Comparison of ENCODE assay signal across 14 cellular contexts in genomic region chr11:12409621-12410005, GRCh38. TPM values are rescaled to one million over a fixed set of nuclear protein-coding genes. Genes with fewer than 3 reads are reported as not detected.
DNase-seq lines count a peak whose midpoint lies in the region; ATAC-seq and TF ChIP-seq lines count a peak whose summit lies in the region.
"Had no signal": no experiment of that assay in that cellular context is flagged by ENCODE, and none has a peak within 500 bp of the region (broad histone marks: within the 10 kb centered on the region; RNA-seq: fewer than 3 reads in every experiment).

No MANE protein-coding gene starts in this region.

- peak overlapping the region; percentile 54 for H3K27ac ChIP-seq in colonic mucosa
- H3K27ac ChIP-seq in lower lobe of right lung = peak overlapping the region; percentile 38
- peak overlapping the region in 5 of 8 donors; percentile 27 to 69 (median 61) for H3K27ac ChIP-seq in spleen
- H3K27ac ChIP-seq: VCaP had no signal

- no peaks in the 10 kb centered on the region for H3K36me3 Mint-ChIP-seq in glutamatergic neuron (ENCODE audit: unreplicated experiment)

- H3K36me3 ChIP-seq in colonic mucosa (no peaks in the 10 kb centered on the region), lower lobe of right lung (no peaks in the 10 kb centered on the region), spleen (no peaks in the 10 kb centered on the region)

- no peak overlapping the region for H3K9ac ChIP-seq in colonic mucosa (ENCODE audit: low read depth in 2 of 2, low read length in 2 of 2)

- ATAC-seq in lower lobe of right lung (no peak), GM21528 (IDR thresholded peaks at IDR 0.05; ENCODE audit: low FRiP score, unreplicated experiment) (no peak)
- ATAC-seq: activated CD8-positive, alpha-beta T cell treated with anti-CD3 and anti-CD28 coated beads, Interleukin-2, amount 10 ng/mL, durations not matched to agents 7 days and 5 days; stimulated activated naive CD8-positive, alpha-beta T cell treated with anti-CD3 and anti-CD28 coated beads, Interleukin-15, amount 100 ng/mL, for 72 hours had no signal

- H3K27ac Mint-ChIP-seq in glutamatergic neuron (ENCODE audit: unreplicated experiment) = no peak overlapping the region
- H3K27ac Mint-ChIP-seq: activated CD8-positive, alpha-beta T cell treated with anti-CD3 and anti-CD28 coated beads, Interleukin-2, amount 10 ng/mL, durations not matched to agents 7 days and 5 days; stimulated activated naive CD8-positive, alpha-beta T cell treated with anti-CD3 and anti-CD28 coated beads, Interleukin-15, amount 100 ng/mL, for 72 hours had no signal

- no peak for TF ChIP-seq POLR2A in spleen (IDR thresholded peaks at IDR 0.05)

- H3K27me3 ChIP-seq in colonic mucosa (no peaks in the 10 kb centered on the region), lower lobe of right lung (ENCODE audit: low read depth) (no peaks in the 10 kb centered on the region), spleen (replicated peaks in 1 of 7) (no peaks in the 10 kb centered on the region)

- intact Hi-C loops in colonic mucosa (cut with DNase I) (loop anchor here (10.0 kb wide), 2 partner anchors 255 to 485 kb away; no protein-coding TSS in a partner anchor), lower lobe of right lung (cut with DNase I) (loop anchor here (5.0 kb wide), 1 partner anchor 483 kb away; no protein-coding TSS in a partner anchor), spleen (cut with DNase I; ENCODE audit: low total_unique reads) (loop anchor here (5.0 kb wide), 1 partner anchor 483 kb away; no protein-coding TSS in a partner anchor)

- TF ChIP-seq CTCF in colonic mucosa (IDR thresholded peaks at IDR 0.05) (no peak), lower lobe of right lung (IDR thresholded peaks at IDR 0.05) (no peak), spleen (IDR thresholded peaks at IDR 0.05 in 8 of 11, conservative IDR thresholded peaks at IDR 0.05 in 3 of 11) (no peak), glutamatergic neuron (IDR thresholded peaks at IDR 0.05; ENCODE audit: partially characterized antibody, unreplicated experiment) (no peak)

- DNase-seq in GM04503 (ENCODE audit: low read depth) = peak; percentile 43
- DNase-seq in colonic mucosa = no peak
- no peak for DNase-seq in lower lobe of right lung
- DNase-seq in spleen = no peak
- DNase-seq in foreskin melanocyte = no peak
- DNase-seq in activated CD4-positive, alpha-beta T cell treated with anti-CD3 and anti-CD28 coated beads for 1 hour = no peak
- no peak for DNase-seq in glutamatergic neuron
- DNase-seq: activated CD8-positive, alpha-beta T cell treated with anti-CD3 and anti-CD28 coated beads, Interleukin-2, amount 10 ng/mL, durations not matched to agents 7 days and 5 days; cortex of kidney; GF-D8; NCI-H2029 treated with DMSO at 0.1 percent for 48 hours; stimulated activated naive CD8-positive, alpha-beta T cell treated with anti-CD3 and anti-CD28 coated beads, Interleukin-15, amount 100 ng/mL, for 72 hours had no signal

- no peak overlapping the region for H3K4me3 ChIP-seq in colonic mucosa
- H3K4me3 ChIP-seq in lower lobe of right lung = no peak overlapping the region
- no peak overlapping the region for H3K4me3 ChIP-seq in spleen

- 50 to 73% (median 69%) methylated on average over 3 of the region's 3 CpGs for WGBS in spleen, 5 donors

- H3K9me3 Mint-ChIP-seq in glutamatergic neuron (ENCODE audit: unreplicated experiment) = peaks cover 2% of the 10 kb centered on the region
- H3K9me3 Mint-ChIP-seq: stimulated activated naive CD8-positive, alpha-beta T cell treated with anti-CD3 and anti-CD28 coated beads, Interleukin-15, amount 100 ng/mL, for 72 hours had no signal

- H3K4me1 Mint-ChIP-seq in glutamatergic neuron (ENCODE audit: low read depth, unreplicated experiment) = peaks cover 20% of the 10 kb centered on the region
- H3K4me1 Mint-ChIP-seq: stimulated activated naive CD8-positive, alpha-beta T cell treated with anti-CD3 and anti-CD28 coated beads, Interleukin-15, amount 100 ng/mL, for 72 hours had no signal

- H3K4me3 Mint-ChIP-seq in glutamatergic neuron (ENCODE audit: unreplicated experiment) = no peak overlapping the region
- H3K4me3 Mint-ChIP-seq: activated CD8-positive, alpha-beta T cell treated with anti-CD3 and anti-CD28 coated beads, Interleukin-2, amount 10 ng/mL, durations not matched to agents 7 days and 5 days; stimulated activated naive CD8-positive, alpha-beta T cell treated with anti-CD3 and anti-CD28 coated beads, Interleukin-15, amount 100 ng/mL, for 72 hours had no signal

- H3K9me3 ChIP-seq in colonic mucosa = no peaks in the 10 kb centered on the region
- no peaks in the 10 kb centered on the region for H3K9me3 ChIP-seq in lower lobe of right lung
- no peaks in the 10 kb centered on the region for H3K9me3 ChIP-seq in spleen

- H3K27me3 Mint-ChIP-seq in glutamatergic neuron (ENCODE audit: unreplicated experiment) = peaks cover 2% of the 10 kb centered on the region

- no peaks in the 10 kb centered on the region for H3K4me1 ChIP-seq in colonic mucosa
- peaks cover 44% of the 10 kb centered on the region for H3K4me1 ChIP-seq in lower lobe of right lung
- H3K4me1 ChIP-seq in spleen = peaks cover 0 to 12% (median 3%) of the 10 kb centered on the region in 6 donors

RNA-seq across cellular contexts. Expression of gene PARVA, which starts 32.2 kb away (rescaled TPM):
- total RNA-seq in colonic mucosa = 10 to 100 TPM; 61.8 to 78.5 TPM
- total RNA-seq in lower lobe of right lung = 58.3 TPM
- 10 to 100 TPM; 14.6 to 56.6 (median 26.9) TPM for total RNA-seq in spleen
- 1 to 10 TPM; 3.8 to 5.8 (median 4.5) TPM for polyA plus RNA-seq in spleen
- 15.0 TPM for total RNA-seq in glutamatergic neuron (ENCODE audit: unreplicated experiment)
- total RNA-seq: activated CD8-positive, alpha-beta T cell treated with anti-CD3 and anti-CD28 coated beads, Interleukin-2, amount 10 ng/mL, durations not matched to agents 7 days and 5 days had no signal
